ENCODE assay signal across 10 cellular contexts in genomic region chr6:103273048-103273447, GRCh38.
DNase-seq lines count a peak whose midpoint lies in the region; ATAC-seq, FAIRE-seq and TF ChIP-seq lines count a peak whose summit lies in the region.
"Had no signal": no experiment of that assay in that cellular context is flagged by ENCODE, and none has a peak within 500 bp of the region (broad histone marks: within the 10 kb centered on the region; RNA-seq: fewer than 3 reads in every experiment).

No MANE protein-coding gene starts in this region.

- no peak overlapping the region for H3K4me2 ChIP-seq in OCI-LY1 (ENCODE audit: low read length)

- DNase-seq in HEK293T (ENCODE audit: extremely low spot score) (peak; percentile 13), epithelial cell of proximal tubule (ENCODE audit: low read depth) (no peak), activated gamma-delta T cell treated with Interleukin-2 at 50 U/mL for 16 hours (no peak), AG08396 (ENCODE audit: low spot score) (no peak)
- DNase-seq in stimulated activated CD4-positive, alpha-beta T cell treated with anti-CD3 and anti-CD28 coated beads, Interleukin-1b, Interleukin-23, amount 100 ng/mL, for 48 hours: no peak
- DNase-seq: hypothalamus had no signal

- TF ChIP-seq CTCF in OCI-LY1 (IDR thresholded peaks at IDR 0.05; ENCODE audit: low read length) (peak; percentile 43; the same call in 1 of the 2 replicates), epithelial cell of proximal tubule (conservative IDR thresholded peaks at IDR 0.05; ENCODE audit: low read depth, low read length) (peak; percentile 37)

- no peaks in the 10 kb centered on the region for H3K9me3 ChIP-seq in OCI-LY1 (ENCODE audit: low read length)
- H3K9me3 ChIP-seq: HAP-1 had no signal

- H3K4me3 ChIP-seq in OCI-LY1 (ENCODE audit: low read depth, low read length, poor library complexity, severe bottlenecking): no peak overlapping the region
- H3K4me3 ChIP-seq in epithelial cell of proximal tubule (ENCODE audit: low read depth, low read length): no peak overlapping the region
- H3K4me3 ChIP-seq: HAP-1 had no signal

- FAIRE-seq in A204.1 (lab: Jason Lieb, UNC): peak; percentile 63

- no peaks in the 10 kb centered on the region for H3K4me1 ChIP-seq in OCI-LY1 (ENCODE audit: insufficient read depth, low read length, severe bottlenecking)
- H3K4me1 ChIP-seq: HAP-1 had no signal

- CTCF ChIA-PET in HEK293T (lab: Yijun Ruan, JAX): no interaction called here

- no peaks in the 10 kb centered on the region for H3K9me2 ChIP-seq in OCI-LY1 (ENCODE audit: low read depth, low read length)

- H3F3A ChIP-seq in OCI-LY1 (ENCODE audit: insufficient read depth, low read length): no peaks in the 10 kb centered on the region

- H3K36me3 ChIP-seq in OCI-LY1 (ENCODE audit: insufficient read depth, low read length): no peaks in the 10 kb centered on the region
- H3K36me3 ChIP-seq: HAP-1 had no signal

- no peak overlapping the region for H3K9ac ChIP-seq in OCI-LY1 (ENCODE audit: low read length)

- no peaks in the 10 kb centered on the region for H3K27me3 ChIP-seq in OCI-LY1 (ENCODE audit: insufficient read depth, low read length)

- POLR2A ChIA-PET in HEK293T (lab: Yijun Ruan, JAX): no interaction called here

- no peak overlapping the region for H3K27ac ChIP-seq in OCI-LY1 (ENCODE audit: low read depth, low read length, poor library complexity, severe bottlenecking)

- no peak overlapping the region for H2AFZ ChIP-seq in OCI-LY1 (ENCODE audit: low read length)

- no peaks in the 10 kb centered on the region for H3K79me2 ChIP-seq in OCI-LY1 (ENCODE audit: insufficient read depth, low read length)

- no peak for ATAC-seq in HG03342 (IDR thresholded peaks at IDR 0.05; ENCODE audit: unreplicated experiment)

- H4K20me1 ChIP-seq in OCI-LY1 (ENCODE audit: insufficient read depth, low read length): no peaks in the 10 kb centered on the region

TF ChIP-seq in HEK293T, 16 proteins besides CTCF, POLR2A, EP300 and RAD21:
- no peak for TF ChIP-seq NFRKB (IDR thresholded peaks at IDR 0.05)
- TF ChIP-seq ZNF384 (IDR thresholded peaks at IDR 0.05): no peak
- TF ChIP-seq L3MBTL2 (conservative IDR thresholded peaks at IDR 0.05): no peak
- TF ChIP-seq PKNOX1 (IDR thresholded peaks at IDR 0.05): no peak
- TF ChIP-seq SP1 (IDR thresholded peaks at IDR 0.05): no peak
- no peak for TF ChIP-seq FOXA1 (IDR thresholded peaks at IDR 0.05)
- TF ChIP-seq FOXM1 (IDR thresholded peaks at IDR 0.05; ENCODE audit: borderline replicate concordance): no peak
- TF ChIP-seq HDGF (IDR thresholded peaks at IDR 0.05; ENCODE audit: borderline replicate concordance): no peak
- TF ChIP-seq FOXK2 (IDR thresholded peaks at IDR 0.05): no peak
- TF ChIP-seq ELF4 (IDR thresholded peaks at IDR 0.05): no peak
- TF ChIP-seq SUZ12 (IDR thresholded peaks at IDR 0.05): no peak
